ENCODE assay signal across 8 cellular contexts in genomic region chr18:11850821-11851155, GRCh38. TPM values are rescaled to one million over a fixed set of nuclear protein-coding genes. Genes with fewer than 3 reads are reported as not detected.
A peak's percentile ranks its signal among the peaks of the same experiment; 100 is the strongest.
DNase-seq lines count a peak whose midpoint lies in the region; ATAC-seq and FAIRE-seq lines count a peak whose summit lies in the region.

No MANE protein-coding gene starts in this region.

- peaks cover 23% of the 10 kb centered on the region for H3K79me2 ChIP-seq in Karpas-422 (ENCODE audit: low read length)

- H3K27me3 ChIP-seq in Karpas-422 (ENCODE audit: low read length): no peaks in the 10 kb centered on the region
- H3K27me3 ChIP-seq in adipocyte (replicated peaks; ENCODE audit: control insufficient read depth, insufficient read depth, low read length): no peaks in the 10 kb centered on the region
- H3K27me3 ChIP-seq in iPS DF 6.9 (ENCODE audit: control insufficient read depth, insufficient read depth, low read length): no peaks in the 10 kb centered on the region
- H3K27me3 ChIP-seq in small intestine (ENCODE audit: control insufficient read depth in 2 of 2, insufficient read depth in 2 of 2, low read length in 2 of 2): no peaks in the 10 kb centered on the region

- DNase-seq in ELR (ENCODE audit: low read depth): peak; percentile 74
- DNase-seq in Karpas-422: no peak
- DNase-seq in adipocyte (ENCODE audit: low read depth): peak; percentile 83
- no peak for DNase-seq in iPS DF 6.9 (ENCODE audit: low read depth, low spot score)
- no peak for DNase-seq in small intestine
- no peak for DNase-seq in Ammon's horn (ENCODE audit: low spot score)
- no peak for DNase-seq in OCI-M1 (lab: John Stamatoyannopoulos, UW)

- 0 out of 2 replicates have a peak, but pooled peaks cover 7% of the 10 kb centered on the region for H4K20me1 ChIP-seq in Karpas-422 (ENCODE audit: insufficient read depth, low read depth, low read length)

- FAIRE-seq in small intestine (lab: Jason Lieb, UNC): no peak

- H3K4me1 ChIP-seq in Karpas-422 (ENCODE audit: low read length): peaks cover 29% of the 10 kb centered on the region
- peaks cover 25% of the 10 kb centered on the region for H3K4me1 ChIP-seq in adipocyte (ENCODE audit: control insufficient read depth, insufficient read depth, low read length)
- 0 out of 2 replicates have a peak, but pooled peaks cover 1% of the 10 kb centered on the region for H3K4me1 ChIP-seq in iPS DF 6.9 (ENCODE audit: control insufficient read depth, insufficient read depth, low read length)
- peaks cover 0 to 4% of the 10 kb centered on the region in 2 donors for H3K4me1 ChIP-seq in small intestine (ENCODE audit: control insufficient read depth in 2 of 2, insufficient read depth in 1 of 2, low read depth in 1 of 2, low read length in 1 of 2)

- H3K9me3 ChIP-seq in Karpas-422 (ENCODE audit: low read length): no peaks in the 10 kb centered on the region
- no peaks in the 10 kb centered on the region for H3K9me3 ChIP-seq in adipocyte (ENCODE audit: control insufficient read depth, low read length)
- H3K9me3 ChIP-seq in iPS DF 6.9 (ENCODE audit: control insufficient read depth, insufficient read depth, low read length): no peaks in the 10 kb centered on the region
- H3K9me3 ChIP-seq in small intestine (ENCODE audit: control insufficient read depth, low read depth): no peaks in the 10 kb centered on the region

- H3K4me2 ChIP-seq in Karpas-422 (ENCODE audit: low read depth, low read length, poor library complexity, severe bottlenecking): peak overlapping the region; percentile 95

- H3K36me3 ChIP-seq in Karpas-422 (ENCODE audit: insufficient read depth, low read length) (no peaks in the 10 kb centered on the region), adipocyte (ENCODE audit: control insufficient read depth, insufficient read depth, low read length, severe bottlenecking) (no peaks in the 10 kb centered on the region), iPS DF 6.9 (ENCODE audit: control insufficient read depth, insufficient read depth, low read length) (no peaks in the 10 kb centered on the region), small intestine (ENCODE audit: control insufficient read depth in 2 of 2, insufficient read depth in 2 of 2, low read length in 2 of 2) (no peaks in the 10 kb centered on the region)

- no peaks in the 10 kb centered on the region for H3K9me2 ChIP-seq in Karpas-422 (replicated peaks; ENCODE audit: insufficient read depth, low read length)

- H3K9ac ChIP-seq in Karpas-422 (ENCODE audit: low read length) (peak overlapping the region; percentile 86), adipocyte (ENCODE audit: low read length) (peak overlapping the region; percentile 96)

- H3K27ac ChIP-seq in Karpas-422 (ENCODE audit: low read length) (no peak overlapping the region), iPS DF 6.9 (ENCODE audit: low read length) (no peak overlapping the region), small intestine (ENCODE audit: low read depth in 1 of 2, low read length in 1 of 2) (peak overlapping the region; percentile 87 to 98)

- peak; percentile 28 for ATAC-seq in GM21576 (IDR thresholded peaks at IDR 0.05; ENCODE audit: unreplicated experiment)

- WGBS in iPS DF 6.9 (ENCODE audit: insufficient coverage, insufficient read length): no CpG with 5 or more reads among the region's 10 CpGs
- 0 to 1% (median 0%) methylated on average over 10 of the region's 10 CpGs for WGBS in small intestine, 3 donors

- H2AFZ ChIP-seq in Karpas-422 (ENCODE audit: low read length): peak overlapping the region; percentile 99

- peak overlapping the region; percentile 84 for H3K4me3 ChIP-seq in Karpas-422 (ENCODE audit: low read length)
- peak overlapping the region; percentile 97 for H3K4me3 ChIP-seq in adipocyte (ENCODE audit: low read length)
- peak overlapping the region; percentile 84; the same call in 1 of the 2 replicates for H3K4me3 ChIP-seq in iPS DF 6.9 (ENCODE audit: low read length)
- H3K4me3 ChIP-seq in small intestine (ENCODE audit: low read depth in 1 of 2, low read length in 2 of 2): peak overlapping the region; percentile 67 to 91

RNA-seq across cellular contexts. Expression of gene CHMP1B, which starts 0.4 kb away (rescaled TPM):
- total RNA-seq in Karpas-422 (2014; rRNA removed; shearing (Covaris generic); ENCODE audit: low replicate concordance): 28.3 and 34.3 TPM in 2 replicates
- 10 to 100 TPM; 38.1 to 71.3 (median 64.9) TPM for polyA plus RNA-seq in small intestine

RNA-seq across cellular contexts. Expression of gene MPPE1, which starts 57.3 kb away (rescaled TPM):
- 30.7 and 44.4 TPM in 2 replicates for total RNA-seq in Karpas-422 (2014; rRNA removed; shearing (Covaris generic); ENCODE audit: low replicate concordance)
- 10 to 100 TPM; 23.9 to 27.6 (median 25.0) TPM for polyA plus RNA-seq in small intestine

Comparison
In these comparisons a context has a peak if more than half of its experiments do, and no peak if none do; other contexts are left out.
1. DNase-seq: peak in ELR (single experiment) and adipocyte (single experiment); none in Karpas-422 (single experiment), iPS DF 6.9 (single experiment), small intestine (single experiment), Ammon's horn (single experiment) and OCI-M1 (single experiment).
2. H3K27ac ChIP-seq: peak in small intestine (2 of 2); none in Karpas-422 (single experiment) and iPS DF 6.9 (single experiment).
3. Peak in every context shown above with its lines, with median percentiles within 50 percentile points of each other: H3K4me3 ChIP-seq.